9 cellular contexts compared by ENCODE assay signal in the genomic region with DNA sequence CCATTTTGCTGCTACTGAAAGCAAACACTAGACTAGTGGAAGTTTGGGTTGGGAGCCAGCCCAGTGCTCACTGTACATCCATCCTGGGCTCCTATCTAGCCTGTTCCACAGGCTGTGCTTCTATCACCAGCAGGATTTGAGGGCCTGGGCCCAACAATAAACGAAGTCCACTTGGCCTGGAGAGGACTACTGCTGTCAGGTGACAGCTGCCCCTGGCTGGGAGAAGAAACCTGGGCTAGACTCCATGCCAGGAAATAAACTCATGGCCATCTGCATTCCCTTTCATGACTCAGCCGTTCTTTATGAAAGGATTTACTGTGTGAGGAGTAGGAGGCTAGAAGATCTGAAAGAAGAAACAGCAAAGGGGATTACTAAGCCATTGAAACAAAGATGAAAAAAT. TPM values are rescaled to one million over a fixed set of nuclear protein-coding genes. Genes with fewer than 3 reads are reported as not detected.
DNase-seq lines count a peak whose midpoint lies in the region; ATAC-seq and TF ChIP-seq lines count a peak whose summit lies in the region.
"Had no signal": no experiment of that assay in that cellular context is flagged by ENCODE, and none has a peak within 500 bp of the region (broad histone marks: within the 10 kb centered on the region; RNA-seq: fewer than 3 reads in every experiment).

No MANE protein-coding gene starts in this region.

- intact Hi-C loops in left lung (cut with DNase I) (no loop called here), tibial artery (cut with DNase I; ENCODE audit: low total_unique reads) (no loop called here)

- no peak overlapping the region for H3K27ac ChIP-seq in left lung
- no peak overlapping the region for H3K27ac ChIP-seq in tibial artery

- H3K27me3 ChIP-seq in left lung (no peaks in the 10 kb centered on the region), tibial artery (no peaks in the 10 kb centered on the region)

- no peak for TF ChIP-seq CTCF in left lung (IDR thresholded peaks at IDR 0.05)
- TF ChIP-seq CTCF in tibial artery (IDR thresholded peaks at IDR 0.05), result no peak

- no peaks in the 10 kb centered on the region for H3K9me3 ChIP-seq in left lung
- no peaks in the 10 kb centered on the region for H3K9me3 ChIP-seq in tibial artery

- H3K36me3 ChIP-seq in left lung (no peaks in the 10 kb centered on the region), tibial artery (no peaks in the 10 kb centered on the region)

- ATAC-seq in left lung (peak; percentile 50), GM18858 (IDR thresholded peaks at IDR 0.05; ENCODE audit: unreplicated experiment) (no peak), HG03039 (IDR thresholded peaks at IDR 0.05; ENCODE audit: unreplicated experiment) (no peak)

- DNase-seq in AG08396 (ENCODE audit: low spot score), result peak; percentile 69
- peak; percentile 92 for DNase-seq in M059J (ENCODE audit: low read depth)
- peak; percentile 90 to 93 for DNase-seq in cerebellar nuclear complex (lab: John Stamatoyannopoulos, UW)
- no peak for DNase-seq in left lung
- DNase-seq in NCI-H526 treated with DMSO at 0.1 percent for 48 hours (lab: John Stamatoyannopoulos, UW), result no peak
- DNase-seq in tibial artery, result no peak
- DNase-seq: activated CD4-positive, alpha-beta T cell treated with anti-CD3 and anti-CD28 coated beads for 36 hours had no signal

- no peak overlapping the region for H3K4me3 ChIP-seq in left lung
- H3K4me3 ChIP-seq in tibial artery, result no peak overlapping the region

- H3K4me1 ChIP-seq in left lung (no peaks in the 10 kb centered on the region), tibial artery (no peaks in the 10 kb centered on the region)

RNA-seq across cellular contexts. Expression of gene COLGALT2, which starts 35.5 kb away (rescaled TPM):
- 1.7 and 1.9 TPM in 2 replicates for total RNA-seq in M059J (2014; rRNA removed; shearing (Covaris generic))
- 1 to 10 TPM in 1 of 2 donors, under 1 TPM in 1; 0.97 to 1.5 TPM for total RNA-seq in left lung

RNA-seq across cellular contexts. Expression of gene TSEN15, which starts 49.5 kb away (rescaled TPM):
- total RNA-seq in M059J (2014; rRNA removed; shearing (Covaris generic)), result 53.9 and 58.9 TPM in 2 replicates
- total RNA-seq in left lung, result 10 to 100 TPM; 33.8 to 33.9 TPM

Comparison
In these comparisons a context has a peak if more than half of its experiments do, and no peak if none do; other contexts are left out.
1. DNase-seq: peak in AG08396 (single experiment), M059J (single experiment) and cerebellar nuclear complex (2 of 2); none in left lung (0 of 2), NCI-H526 treated with DMSO at 0.1 percent for 48 hours (single experiment) and tibial artery (0 of 2).